In genomic region chr12:54059668-54060067, GRCh38 we compare ENCODE assay signal across 20 cellular contexts. TPM values are rescaled to one million over a fixed set of nuclear protein-coding genes. Genes with fewer than 3 reads are reported as not detected.
A peak's percentile ranks its signal among the peaks of the same experiment; 100 is the strongest.
DNase-seq lines count a peak whose midpoint lies in the region; ATAC-seq and TF ChIP-seq lines count a peak whose summit lies in the region.
"Had no signal": no experiment of that assay in that cellular context is flagged by ENCODE, and none has a peak within 500 bp of the region (broad histone marks: within the 10 kb centered on the region; RNA-seq: fewer than 3 reads in every experiment).

No MANE protein-coding gene starts in this region.

- peak overlapping the region; percentile 86 for H3K27ac ChIP-seq in HEK293 (ENCODE audit: extremely low read depth, low read depth, low read length)
- H3K27ac ChIP-seq: KMS-11, SJCRH30 had no signal

- DNase-seq in nephron progenitor cell (no peak), type B pancreatic cell (ENCODE audit: extremely low spot score, unreplicated experiment) (no peak), NCI-H226 (no peak), CD1c-positive myeloid dendritic cell (ENCODE audit: extremely low spot score) (no peak)
- DNase-seq: BE2C; CD4-positive, CD25-positive, alpha-beta regulatory T cell; DMS79; NCI-H1092 treated with DMSO at 0.1 percent for 48 hours; NCI-H146; NCI-H2029; NCI-H345; NCI-H524 treated with DMSO at 0.1 percent for 48 hours; NCI-H82; OCI-M1; SJCRH30 had no signal

- H3K27me3 Mint-ChIP-seq in nephron progenitor cell (ENCODE audit: low read depth, poor library complexity) (peaks cover 3% of the 10 kb centered on the region), type B pancreatic cell (peaks cover 42% of the 10 kb centered on the region)

- H3K9me3 ChIP-seq in HEK293 (ENCODE audit: control insufficient read depth, insufficient read depth, low read depth, low read length) (no peaks in the 10 kb centered on the region), iPS-15b (ENCODE audit: control insufficient read depth, insufficient read depth, low read length) (no peaks in the 10 kb centered on the region)
- H3K9me3 ChIP-seq: BE2C, HAP-1, SJCRH30 had no signal

- H3K27me3 ChIP-seq in iPS-15b (ENCODE audit: control insufficient read depth, insufficient read depth, low read length): peaks cover 98% of the 10 kb centered on the region
- H3K27me3 ChIP-seq: BE2C, SJCRH30 had no signal

- H3K27ac Mint-ChIP-seq in nephron progenitor cell: peak overlapping the region; percentile 95
- peak overlapping the region; percentile 83 for H3K27ac Mint-ChIP-seq in type B pancreatic cell

- H3K4me1 Mint-ChIP-seq in nephron progenitor cell (peaks cover 86% of the 10 kb centered on the region), type B pancreatic cell (ENCODE audit: unreplicated experiment) (peaks cover 65% of the 10 kb centered on the region)

- no peaks in the 10 kb centered on the region for H3K9me3 Mint-ChIP-seq in nephron progenitor cell
- H3K9me3 Mint-ChIP-seq in type B pancreatic cell: no peaks in the 10 kb centered on the region

- H3K4me1 ChIP-seq in HEK293 (ENCODE audit: control insufficient read depth, insufficient read depth, low read length) (peaks cover 49% of the 10 kb centered on the region), iPS-15b (ENCODE audit: control insufficient read depth, insufficient read depth, low read length) (peaks cover 18% of the 10 kb centered on the region)
- H3K4me1 ChIP-seq: BE2C, SJCRH30 had no signal

- peaks cover 0 to 36% of the 10 kb centered on the region in 2 experiments; a peak in 2 of 3 replicates for H3K36me3 ChIP-seq in HEK293 (ENCODE audit: control insufficient read depth in 2 of 2, insufficient read depth in 1 of 2, low read length in 2 of 2)
- H3K36me3 ChIP-seq in iPS-15b (ENCODE audit: control insufficient read depth, insufficient read depth, low read length): no peaks in the 10 kb centered on the region
- H3K36me3 ChIP-seq: HAP-1, SJCRH30 had no signal

- H3K4me3 ChIP-seq in HEK293 (ENCODE audit: low read depth, low read length): no peak overlapping the region
- H3K4me3 ChIP-seq in iPS-15b (ENCODE audit: low read depth, low read length): peak overlapping the region; percentile 6
- H3K4me3 ChIP-seq: HAP-1, SJCRH30 had no signal

- POLR2A ChIA-PET in HEK293 (lab: Yijun Ruan, JAX): interaction anchor here (1.0 kb wide), 1 partner anchor 19 kb away, joined by 5 read pairs; no protein-coding TSS in a partner anchor

- no peak overlapping the region for H3K9ac ChIP-seq in iPS-15b (ENCODE audit: low read depth, low read length)
- H3K9ac ChIP-seq: KMS-11 had no signal

- ATAC-seq in HG03025 (IDR thresholded peaks at IDR 0.05; ENCODE audit: low FRiP score, unreplicated experiment): no peak

- H3K4me3 Mint-ChIP-seq in nephron progenitor cell: peak overlapping the region; percentile 76
- peak overlapping the region; percentile 89 for H3K4me3 Mint-ChIP-seq in type B pancreatic cell

- H3K36me3 Mint-ChIP-seq in nephron progenitor cell (ENCODE audit: low read depth) (peaks cover 47% of the 10 kb centered on the region), type B pancreatic cell (peaks cover 30% of the 10 kb centered on the region)

- TF ChIP-seq CTCF in HEK293 (tag by site-specific recombination; IDR thresholded peaks at IDR 0.05) (no peak), nephron progenitor cell (IDR thresholded peaks at IDR 0.05) (no peak), type B pancreatic cell (conservative IDR thresholded peaks at IDR 0.05) (no peak)

- CTCF ChIA-PET in HEK293 (lab: Yijun Ruan, JAX): interaction anchor here (0.7 to 1.5 kb wide), 6 partner anchors 11 to 155 kb away, joined by 3 to 5 read pairs (median 4); partner anchors contain the start of gene HOXC5

TF ChIP-seq in HEK293, 187 proteins besides CTCF, POLR2A, EP300 and RAD21:
- no peak for TF ChIP-seq ZNF830 (tag by site-specific recombination; IDR thresholded peaks at IDR 0.05; ENCODE audit: low read depth)
- TF ChIP-seq OVOL3 (tag by site-specific recombination; IDR thresholded peaks at IDR 0.05): no peak
- no peak for TF ChIP-seq KLF1 (tag by site-specific recombination; IDR thresholded peaks at IDR 0.05)
- no peak for TF ChIP-seq ZNF138 (tag by site-specific recombination; IDR thresholded peaks at IDR 0.05; ENCODE audit: borderline replicate concordance)
- TF ChIP-seq ZFP3 (tag by site-specific recombination; IDR thresholded peaks at IDR 0.05; ENCODE audit: low read depth): no peak
- no peak for TF ChIP-seq ZNF292 (tag by site-specific recombination; IDR thresholded peaks at IDR 0.05; ENCODE audit: borderline replicate concordance, low read depth)
- TF ChIP-seq ZSCAN23 (tag by site-specific recombination; IDR thresholded peaks at IDR 0.05): no peak
- no peak for TF ChIP-seq ZNF433 (tag by site-specific recombination; IDR thresholded peaks at IDR 0.05; ENCODE audit: low read depth)
- TF ChIP-seq ZNF501 (tag by site-specific recombination; IDR thresholded peaks at IDR 0.05): no peak
TF ChIP-seq in HEK293: peak in this region for 0.

RNA-seq across cellular contexts. Expression of gene HOXC4, which starts 6.0 kb away (rescaled TPM):
- 6.7 and 47.9 TPM in 2 replicates for total RNA-seq in type B pancreatic cell (ENCODE audit: low replicate concordance)

RNA-seq across cellular contexts. Expression of gene HOXC5, which starts 26.8 kb away (rescaled TPM):
- 1.9 and 56.9 TPM in 2 replicates for total RNA-seq in type B pancreatic cell (ENCODE audit: low replicate concordance)
- total RNA-seq: CD4-positive, CD25-positive, alpha-beta regulatory T cell; SJCRH30 had no signal

RNA-seq across cellular contexts. Expression of gene HOXC6, which starts 31.4 kb away (rescaled TPM):
- 4.8 and 23.0 TPM in 2 replicates for total RNA-seq in type B pancreatic cell (ENCODE audit: low replicate concordance)
- total RNA-seq: CD4-positive, CD25-positive, alpha-beta regulatory T cell had no signal

RNA-seq across cellular contexts. Expression of gene HOXC8, which starts 50.9 kb away (rescaled TPM):
- total RNA-seq in type B pancreatic cell (ENCODE audit: low replicate concordance): 0.77 and 1.5 TPM in 2 replicates
- total RNA-seq: CD4-positive, CD25-positive, alpha-beta regulatory T cell; SJCRH30 had no signal

RNA-seq across cellular contexts. Expression of gene HOXC9, which starts 59.7 kb away (rescaled TPM):
- total RNA-seq in type B pancreatic cell (ENCODE audit: low replicate concordance): 0.27 and 0.36 TPM in 2 replicates
- total RNA-seq: CD4-positive, CD25-positive, alpha-beta regulatory T cell had no signal
